In genomic region chr1:34994878-34995277, GRCh38 we compare ENCODE assay signal across 23 cellular contexts.
"Had no signal": no experiment of that assay in that cellular context is flagged by ENCODE, and none has a peak within 500 bp of the region (broad histone marks: within the 10 kb centered on the region; RNA-seq: fewer than 3 reads in every experiment).

No MANE protein-coding gene starts in this region.

- H3K9ac ChIP-seq: SK-N-SH had no signal

- H3K27me3 Mint-ChIP-seq: IgD-negative memory B cell had no signal

- FAIRE-seq: HTR-8/SVneo had no signal

- H3K27ac Mint-ChIP-seq: IgD-negative memory B cell had no signal

- DNase-seq: KBM-7, MV-4-11, NCI-H1092, NCI-H1105 treated with DMSO at 0.1 percent for 48 hours, NCI-H1417 treated with DMSO at 0.1 percent for 48 hours, NCI-H146, NCI-H187, NCI-H2029, NCI-H2081 treated with DMSO at 0.1 percent for 48 hours, NCI-H2171, NCI-H226, NCI-H446, NCI-H510A, NCI-H524 treated with DMSO at 0.1 percent for 48 hours, NCI-H69, NCI-H774, SHP77, SK-N-SH, SW 1271 had no signal

- H3K9me3 ChIP-seq: SK-N-SH had no signal

- H3K4me3 Mint-ChIP-seq: IgD-negative memory B cell had no signal

- H3K27ac ChIP-seq: HL-60, RWPE1 had no signal

- H3K9me3 Mint-ChIP-seq: IgD-negative memory B cell had no signal
